In the genomic region with DNA sequence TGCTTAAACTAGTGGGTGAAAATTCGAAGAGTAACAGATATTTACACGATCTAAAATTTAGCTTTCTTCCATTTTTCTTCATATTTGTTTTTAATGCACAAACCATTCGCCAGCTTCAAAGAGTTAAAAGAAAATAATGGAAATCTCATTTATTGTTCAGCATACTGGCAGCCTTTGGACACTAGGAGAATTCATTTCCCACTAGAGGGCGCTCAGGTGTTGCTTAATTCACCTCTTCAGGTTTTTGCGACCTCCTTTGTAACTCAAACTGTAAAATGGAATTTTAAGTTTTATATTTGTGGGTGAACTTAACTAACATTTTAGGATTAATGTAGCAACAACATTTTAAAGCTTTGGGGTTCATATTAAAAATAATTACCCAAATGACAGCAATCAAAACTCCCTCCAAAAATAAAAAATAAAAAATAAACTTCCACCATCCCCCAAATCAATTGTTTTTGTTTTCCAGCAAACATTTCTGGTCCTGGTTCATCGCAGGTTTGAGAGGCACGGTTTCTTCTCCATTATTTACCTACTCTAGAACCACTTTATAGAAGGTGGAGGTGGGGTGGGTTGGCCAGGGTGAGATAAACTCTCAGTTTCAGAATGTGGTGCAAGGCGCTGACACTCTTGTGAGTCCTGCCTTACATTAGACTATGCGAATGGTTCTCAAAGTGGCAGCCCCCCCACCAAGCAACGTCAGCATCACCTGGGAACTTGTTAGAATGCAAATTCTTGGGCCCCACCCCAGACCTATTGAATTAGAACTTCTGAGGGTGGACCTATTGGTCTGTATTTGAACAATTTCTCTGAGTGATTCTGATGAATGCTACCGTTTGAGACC, we compare ENCODE assay signal across 8 cellular contexts. TPM values are rescaled to one million over a fixed set of nuclear protein-coding genes. Genes with fewer than 3 reads are reported as not detected.
DNase-seq lines count a peak whose midpoint lies in the region; ATAC-seq and TF ChIP-seq lines count a peak whose summit lies in the region.

No MANE protein-coding gene starts in this region.

- no peaks in the 10 kb centered on the region for H3K4me1 ChIP-seq in fibroblast of lung (ENCODE audit: control insufficient read depth, extremely low read depth, insufficient read depth, low read length)
- peaks cover 0 to 1% of the 10 kb centered on the region in 2 donors for H3K4me1 ChIP-seq in neuronal stem cell (ENCODE audit: control insufficient read depth in 2 of 2, insufficient read depth in 1 of 2, low read depth in 1 of 2, low read length in 2 of 2)

- no peak overlapping the region for H2BK12ac ChIP-seq in neuronal stem cell (ENCODE audit: low read length)

- peak; percentile 79 for TF ChIP-seq CTCF in fibroblast of lung (conservative IDR thresholded peaks at IDR 0.05 in 1 of 2, IDR thresholded peaks at IDR 0.05 in 1 of 2; ENCODE audit: low read depth in 1 of 2, low read length in 2 of 2)

- H3K27ac ChIP-seq in fibroblast of lung (ENCODE audit: insufficient read depth, low read length) = no peak overlapping the region
- no peak overlapping the region for H3K27ac ChIP-seq in neuronal stem cell (replicated peaks; ENCODE audit: low read length)

- H3K27me3 ChIP-seq in fibroblast of lung (ENCODE audit: control insufficient read depth, insufficient read depth, low read length) (no peaks in the 10 kb centered on the region), neuronal stem cell (ENCODE audit: control insufficient read depth in 3 of 3, insufficient read depth in 3 of 3, low read depth in 1 of 3, low read length in 3 of 3) (peaks cover 0 to 68% (median 0%) of the 10 kb centered on the region in 3 experiments)

- ATAC-seq in HG02884 (IDR thresholded peaks at IDR 0.05; ENCODE audit: unreplicated experiment) = peak; percentile 83

- no peak overlapping the region for H3K18ac ChIP-seq in neuronal stem cell (ENCODE audit: low read length)

- H3K9ac ChIP-seq in fibroblast of lung (ENCODE audit: insufficient read depth, low read length) = no peak overlapping the region
- H3K9ac ChIP-seq in neuronal stem cell (ENCODE audit: low read depth, low read length, poor library complexity) = no peak overlapping the region

- H3K4ac ChIP-seq in neuronal stem cell (ENCODE audit: low read length) = no peak overlapping the region

- peak; percentile 65 for DNase-seq in activated effector memory CD4-positive, alpha-beta T cell treated with anti-CD3 and anti-CD28 coated beads, Interleukin-2, amount 50 U/mL, for 16 hours
- DNase-seq in activated effector memory CD4-positive, alpha-beta T cell treated with Interleukin-2 at 50 U/mL for 16 hours = no peak
- DNase-seq in NCI-H2171 treated with DMSO at 0.1 percent for 48 hours (lab: John Stamatoyannopoulos, UW) (peak; percentile 58), fibroblast of lung (ENCODE audit: low read depth in 2 of 2) (peak; percentile 51 to 77), neuronal stem cell (ENCODE audit: low spot score) (peak; percentile 74), cerebellar nuclear complex (lab: John Stamatoyannopoulos, UW) (no peak)
- peak; percentile 61 for DNase-seq in activated CD4-positive, alpha-beta T cell treated with anti-CD3 and anti-CD28 coated beads for 48 hours

- H2AK5ac ChIP-seq in neuronal stem cell (ENCODE audit: low read depth, low read length) = no peak overlapping the region

- H3K79me2 ChIP-seq in fibroblast of lung (ENCODE audit: control insufficient read depth, insufficient read depth, low read length) = no peaks in the 10 kb centered on the region

- H3K9me3 ChIP-seq in fibroblast of lung (ENCODE audit: control insufficient read depth, insufficient read depth, low read depth, low read length) = no peaks in the 10 kb centered on the region
- H3K9me3 ChIP-seq in neuronal stem cell (replicated peaks in 1 of 2; ENCODE audit: control insufficient read depth in 2 of 2, insufficient read depth in 1 of 2, low read depth in 1 of 2, low read length in 2 of 2) = no peaks in the 10 kb centered on the region

- WGBS in neuronal stem cell (ENCODE audit: extremely low coverage in 2 of 2, insufficient read length in 2 of 2, insufficient replicate concordance in 1 of 2), 2 donors = no CpG with 5 or more reads among the region's 11 CpGs

- H4K91ac ChIP-seq in neuronal stem cell (ENCODE audit: low read depth, low read length, poor library complexity) = no peak overlapping the region

- H2BK120ac ChIP-seq in neuronal stem cell (ENCODE audit: low read depth, low read length) = no peak overlapping the region

- H3K36me3 ChIP-seq in fibroblast of lung (ENCODE audit: control insufficient read depth, insufficient read depth, low read length) = no peaks in the 10 kb centered on the region
- H3K36me3 ChIP-seq in neuronal stem cell (replicated peaks in 1 of 2; ENCODE audit: control insufficient read depth in 2 of 2, insufficient read depth in 2 of 2, low read length in 2 of 2) = no peaks in the 10 kb centered on the region

- H3K4me2 ChIP-seq in fibroblast of lung (ENCODE audit: extremely low read depth, insufficient read depth, low read length) = no peak overlapping the region
- H3K4me2 ChIP-seq in neuronal stem cell (ENCODE audit: insufficient read depth, low read length, poor library complexity, severe bottlenecking) = no peak overlapping the region

- no peak overlapping the region for H4K8ac ChIP-seq in neuronal stem cell (ENCODE audit: low read depth, low read length)

- no peaks in the 10 kb centered on the region for H3K79me1 ChIP-seq in neuronal stem cell (ENCODE audit: low read depth, low read length)

- H4K20me1 ChIP-seq in fibroblast of lung (ENCODE audit: control insufficient read depth, extremely low read depth, insufficient read depth, low read length) = no peaks in the 10 kb centered on the region

- no peak overlapping the region for H3K14ac ChIP-seq in neuronal stem cell (ENCODE audit: low read length)

- no peak overlapping the region for H2BK5ac ChIP-seq in neuronal stem cell (ENCODE audit: low read length)

- no peak overlapping the region for H2BK15ac ChIP-seq in neuronal stem cell (ENCODE audit: low read length)

- H2AFZ ChIP-seq in fibroblast of lung (ENCODE audit: low read length) = no peak overlapping the region
- H2AFZ ChIP-seq in neuronal stem cell (ENCODE audit: low read length) = no peak overlapping the region

- H3K4me3 ChIP-seq in fibroblast of lung (replicated peaks in 1 of 4; ENCODE audit: control extremely low read depth in 1 of 4, insufficient read depth in 1 of 4, low read depth in 3 of 4, low read length in 4 of 4) = no peak overlapping the region
- no peak overlapping the region for H3K4me3 ChIP-seq in neuronal stem cell (ENCODE audit: low read length in 2 of 2)

- H3K23ac ChIP-seq in neuronal stem cell (ENCODE audit: low read depth, low read length, poor library complexity) = no peak overlapping the region

RNA-seq across cellular contexts. Expression of a gene that starts 24.7 kb away (rescaled TPM):
- 14.2 and 20.0 TPM in 2 replicates for total RNA-seq in fibroblast of lung
- polyA plus RNA-seq in fibroblast of lung = 13.1 and 17.9 TPM in 2 replicates
- polyA plus RNA-seq in fibroblast of lung (2012) = 8.4 and 12.8 TPM in 2 replicates
- polyA minus RNA-seq in fibroblast of lung (ENCODE audit: low replicate concordance) = 0.27 and 2.2 TPM in 2 replicates
- polyA plus RNA-seq in neuronal stem cell (2013, experiment 1 of 2) = 18.6 TPM
- polyA plus RNA-seq in neuronal stem cell (2013, experiment 2 of 2) = 16.2 TPM

Comparison
In these comparisons a context has a peak if more than half of its experiments do, and no peak if none do; other contexts are left out.
1. DNase-seq: peak in activated effector memory CD4-positive, alpha-beta T cell treated with anti-CD3 and anti-CD28 coated beads, Interleukin-2, amount 50 U/mL, for 16 hours (single experiment), NCI-H2171 treated with DMSO at 0.1 percent for 48 hours (single experiment), activated CD4-positive, alpha-beta T cell treated with anti-CD3 and anti-CD28 coated beads for 48 hours (single experiment), fibroblast of lung (2 of 2) and neuronal stem cell (single experiment); none in activated effector memory CD4-positive, alpha-beta T cell treated with Interleukin-2 at 50 U/mL for 16 hours (single experiment) and cerebellar nuclear complex (0 of 2).